Comparison of ENCODE assay signal across 11 cellular contexts in genomic region chr1:172143384-172144025, GRCh38.
A peak's percentile ranks its signal among the peaks of the same experiment; 100 is the strongest.
DNase-seq lines count a peak whose midpoint lies in the region; ATAC-seq, FAIRE-seq and TF ChIP-seq lines count a peak whose summit lies in the region.
"Had no signal": no experiment of that assay in that cellular context is flagged by ENCODE, and none has a peak within 500 bp of the region (broad histone marks: within the 10 kb centered on the region; RNA-seq: fewer than 3 reads in every experiment).

No MANE protein-coding gene starts in this region.

- no TSS peak for BruUV-seq in Panc1 (replicated peaks; lab: Mats Ljungman, UMichigan)
- BruUV-seq in endothelial cell of umbilical vein (replicated peaks; lab: Mats Ljungman, UMichigan) = TSS peak; percentile 56

- H3K27ac ChIP-seq in Panc1 (ENCODE audit: low read length) (peak overlapping the region; percentile 78), endothelial cell of umbilical vein (ENCODE audit: insufficient read depth, low read depth, low read length) (peak overlapping the region; percentile 87), upper lobe of left lung (peak overlapping the region; percentile 58 to 78 (median 71))

- peak; percentile 84 for FAIRE-seq in endothelial cell of umbilical vein (lab: Jason Lieb, UNC)

- no peak for TF ChIP-seq POLR2A in endothelial cell of umbilical vein (IDR thresholded peaks at IDR 0.05; ENCODE audit: low read depth, low read length)
- no peak for TF ChIP-seq POLR2A in upper lobe of left lung (IDR thresholded peaks at IDR 0.05)

- H3K4me1 ChIP-seq in Panc1 (ENCODE audit: control insufficient read depth, insufficient read depth, low read length) (peaks cover 13% of the 10 kb centered on the region), endothelial cell of umbilical vein (ENCODE audit: control insufficient read depth, extremely low read depth, insufficient read depth, low read length) (peaks cover 54% of the 10 kb centered on the region), upper lobe of left lung (peaks cover 0 to 13% (median 11%) of the 10 kb centered on the region in 4 donors)

- H3K9ac ChIP-seq in endothelial cell of umbilical vein (replicated peaks; ENCODE audit: extremely low read depth, insufficient read depth, low read length) = peak overlapping the region; percentile 95

- no peak for ATAC-seq in Panc1
- peak in 1 of 2 donors; percentile 22 for ATAC-seq in upper lobe of left lung (ENCODE audit: low FRiP score in 2 of 2)
- no peak for ATAC-seq in HG03571 (IDR thresholded peaks at IDR 0.05; ENCODE audit: unreplicated experiment)
- no peak for ATAC-seq in GM18498 (IDR thresholded peaks at IDR 0.05; ENCODE audit: unreplicated experiment)
- no peak for ATAC-seq in GM21447 (IDR thresholded peaks at IDR 0.05; ENCODE audit: unreplicated experiment)
- ATAC-seq: T-cell had no signal

- H3K79me2 ChIP-seq in endothelial cell of umbilical vein (ENCODE audit: control insufficient read depth, insufficient read depth, low read length) = peaks cover 7% of the 10 kb centered on the region

- intact Hi-C loops in Panc1 (cut with micrococcal nuclease; ENCODE audit: unreplicated experiment) (no loop called here), endothelial cell of umbilical vein (cut with micrococcal nuclease) (loop anchor here (1.0 to 10.0 kb wide), 10 partner anchors 34 to 761 kb away; partner anchors contain the start of gene SUCO)

- 25 to 49% methylated on average over 3 of the region's 3 CpGs for WGBS in upper lobe of left lung, 2 donors

- H3K9me1 ChIP-seq in endothelial cell of umbilical vein (replicated peaks; ENCODE audit: control insufficient read depth, extremely low read depth, insufficient read depth, low read length) = no peaks in the 10 kb centered on the region

- no peaks in the 10 kb centered on the region for H3K9me3 ChIP-seq in Panc1 (ENCODE audit: control insufficient read depth, insufficient read depth, low read depth, low read length)
- no peaks in the 10 kb centered on the region for H3K9me3 ChIP-seq in endothelial cell of umbilical vein (replicated peaks; ENCODE audit: control insufficient read depth, insufficient read depth, low read length)
- H3K9me3 ChIP-seq in upper lobe of left lung = no peaks in the 10 kb centered on the region

- H3K4me3 ChIP-seq in Panc1 (ENCODE audit: low read depth in 2 of 2, low read length in 2 of 2) (peak overlapping the region in 1 of 2 experiments; percentile 37; a peak in 1 of 4 replicates), endothelial cell of umbilical vein (replicated peaks in 1 of 3; ENCODE audit: insufficient read depth in 1 of 3, low read depth in 1 of 3, low read length in 3 of 3) (peak overlapping the region; percentile 38 to 96 (median 53)), upper lobe of left lung (peak overlapping the region in 3 of 4 donors; percentile 30 to 40 (median 39))

- peak overlapping the region; percentile 99 for H3K4me2 ChIP-seq in endothelial cell of umbilical vein (ENCODE audit: insufficient read depth, low read length)

- H3K27me3 ChIP-seq in Panc1 (ENCODE audit: control insufficient read depth, insufficient read depth, low read length) = no peaks in the 10 kb centered on the region
- H3K27me3 ChIP-seq in endothelial cell of umbilical vein (ENCODE audit: control insufficient read depth in 2 of 2, insufficient read depth in 2 of 2, low read length in 2 of 2) = no peaks in the 10 kb centered on the region
- H3K27me3 ChIP-seq in upper lobe of left lung = no peaks in the 10 kb centered on the region

- POLR2A ChIA-PET in Panc1 (lab: Charles Lee) (no interaction called here), endothelial cell of umbilical vein (lab: Charles Lee) (no interaction called here)

- TF ChIP-seq CTCF in Panc1 (IDR thresholded peaks at IDR 0.05) = no peak
- TF ChIP-seq CTCF in endothelial cell of umbilical vein (IDR thresholded peaks at IDR 0.05; ENCODE audit: extremely low read depth in 1 of 2, insufficient read depth in 1 of 2, low read depth in 1 of 2, low read length in 2 of 2) = no peak
- TF ChIP-seq CTCF in upper lobe of left lung (IDR thresholded peaks at IDR 0.05) = no peak

- H3K36me3 ChIP-seq in Panc1 (ENCODE audit: control insufficient read depth, insufficient read depth, low read length) = no peaks in the 10 kb centered on the region
- H3K36me3 ChIP-seq in endothelial cell of umbilical vein (ENCODE audit: control insufficient read depth in 2 of 2, extremely low read depth in 1 of 2, insufficient read depth in 2 of 2, low read length in 2 of 2) = no peaks in the 10 kb centered on the region
- H3K36me3 ChIP-seq in upper lobe of left lung = no peaks in the 10 kb centered on the region

- dilution Hi-C loops in endothelial cell of umbilical vein (cut with MboI; ENCODE audit: extremely low pct_ligation_motif_present, low sequenced_read_pairs) = no loop called here

- no peak overlapping the region for H2AFZ ChIP-seq in endothelial cell of umbilical vein (ENCODE audit: low read depth, low read length)

- DNase-seq in Panc1 (ENCODE audit: low read depth, low spot score) (no peak), endothelial cell of umbilical vein (ENCODE audit: low read depth, low spot score) (peak; percentile 82), myocyte (ENCODE audit: low read depth) (peak; percentile 60), upper lobe of left lung (no peak), epidermal melanocyte (ENCODE audit: insufficient read length, low spot score) (no peak)
- DNase-seq: NCI-H2029; stimulated activated CD4-positive, alpha-beta T cell treated with anti-CD3 and anti-CD28 coated beads, Interleukin-15, amount 100 ng/mL, for 24 hours; T-cell had no signal

- in situ Hi-C loops in Panc1 (cut with HindIII; ENCODE audit: low pct_unique_long_range_greater_than_20kb, low sequenced_read_pairs) = no loop called here

- TF ChIP-seq EP300 in upper lobe of left lung (IDR thresholded peaks at IDR 0.05) = no peak

- CTCF ChIA-PET in Panc1 (lab: Charles Lee) (no interaction called here), endothelial cell of umbilical vein (lab: Charles Lee) (interaction anchor here (0.7 to 2.9 kb wide), 6 partner anchors 11 to 256 kb away, joined by 3 to 8 read pairs (median 3); no protein-coding TSS in a partner anchor)

- H4K20me1 ChIP-seq in endothelial cell of umbilical vein (replicated peaks; ENCODE audit: control insufficient read depth, extremely low read depth, insufficient read depth, low read length) = no peaks in the 10 kb centered on the region

TF ChIP-seq in endothelial cell of umbilical vein, 7 proteins besides CTCF, POLR2A, EP300 and RAD21:
- TF ChIP-seq POLR2AphosphoS5 (IDR thresholded peaks at IDR 0.05; ENCODE audit: insufficient read depth, low read depth, low read length) (no peak), MYC (IDR thresholded peaks at IDR 0.05; ENCODE audit: low read depth, low read length) (no peak), MAX (IDR thresholded peaks at IDR 0.05; ENCODE audit: insufficient read depth, insufficient read length) (no peak), JUN (IDR thresholded peaks at IDR 0.05; ENCODE audit: borderline replicate concordance, insufficient read depth, insufficient read length, low read depth) (no peak), FOS (IDR thresholded peaks at IDR 0.05; ENCODE audit: borderline replicate concordance, insufficient read depth, low read length) (no peak), GATA2 (IDR thresholded peaks at IDR 0.05; ENCODE audit: insufficient read depth, insufficient read length, low read depth, low read length) (no peak), EZH2 (IDR thresholded peaks at IDR 0.05; ENCODE audit: borderline replicate concordance, low read depth, low read length, severe bottlenecking) (no peak)

Comparison
In these comparisons a context has a peak if more than half of its experiments do, and no peak if none do; other contexts are left out.
1. DNase-seq: peak in endothelial cell of umbilical vein (single experiment) and myocyte (single experiment); none in Panc1 (single experiment), upper lobe of left lung (0 of 2) and epidermal melanocyte (single experiment).
2. Peak in every context shown above with its lines, with median percentiles within 50 percentile points of each other: H3K27ac ChIP-seq.